8 cellular contexts compared by ENCODE assay signal in the genomic region with DNA sequence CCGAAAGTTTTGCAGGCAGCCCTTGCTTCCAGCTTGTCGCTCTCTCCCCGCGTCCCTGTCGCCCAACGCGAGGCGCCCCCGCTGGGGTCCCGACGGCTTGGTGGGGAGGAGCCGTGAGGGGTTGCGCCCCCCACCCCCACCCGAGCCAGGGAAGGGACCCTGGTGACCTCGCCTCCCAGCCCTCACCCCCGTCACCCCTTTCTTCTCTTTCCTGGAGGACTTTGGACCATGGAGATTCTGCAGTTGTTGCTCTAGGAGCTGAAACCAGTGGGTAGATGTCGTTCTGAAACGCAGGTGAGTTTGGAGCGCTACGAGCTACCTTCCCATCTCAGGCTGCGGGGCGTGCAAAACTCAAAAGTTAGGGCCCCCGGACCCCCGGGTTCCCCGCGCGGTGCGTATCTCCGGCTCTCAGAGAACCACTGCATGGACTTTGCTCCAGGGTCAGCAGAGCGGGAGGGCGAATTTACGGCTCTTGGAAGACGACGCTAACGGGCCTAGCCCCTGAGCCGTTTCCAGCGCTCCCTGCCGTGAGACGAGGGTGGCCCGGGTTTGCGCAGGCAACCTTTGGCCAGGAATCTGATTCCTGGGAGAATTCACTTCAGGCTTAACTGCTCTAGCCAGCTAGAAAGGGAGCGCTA. TPM values are rescaled to one million over a fixed set of nuclear protein-coding genes. Genes with fewer than 3 reads are reported as not detected.
DNase-seq lines count a peak whose midpoint lies in the region; ATAC-seq and TF ChIP-seq lines count a peak whose summit lies in the region.

No MANE protein-coding gene starts in this region.

- peak overlapping the region; percentile 60 to 73 for H3K9ac ChIP-seq in duodenal mucosa (ENCODE audit: low read depth in 1 of 2, low read length in 2 of 2)

- peak overlapping the region; percentile 55 for H3K27ac ChIP-seq in CD4-positive, CD25-positive, alpha-beta regulatory T cell (ENCODE audit: insufficient read depth, low read length, poor library complexity, severe bottlenecking)
- peak overlapping the region; percentile 47 for H3K27ac ChIP-seq in duodenal mucosa (ENCODE audit: low read depth, low read length)
- no peak overlapping the region for H3K27ac ChIP-seq in lung (ENCODE audit: low read depth in 1 of 2, low read length in 1 of 2)
- H3K27ac ChIP-seq in suprapubic skin: peak overlapping the region; percentile 66

- TF ChIP-seq CTCF in lung (IDR thresholded peaks at IDR 0.05; ENCODE audit: control extremely low read depth, extremely low read depth): no peak
- TF ChIP-seq CTCF in suprapubic skin (IDR thresholded peaks at IDR 0.05): no peak

- no peak for TF ChIP-seq EP300 in suprapubic skin (IDR thresholded peaks at IDR 0.05)

- H3K9me3 Mint-ChIP-seq in CD4-positive, CD25-positive, alpha-beta regulatory T cell: peaks cover 0 to 2% (median 0%) of the 10 kb centered on the region in 7 donors

- ATAC-seq in CD4-positive, CD25-positive, alpha-beta regulatory T cell (ENCODE audit: low read depth in 2 of 2): no peak
- ATAC-seq in HG02763 (IDR thresholded peaks at IDR 0.05; ENCODE audit: unreplicated experiment) (peak; percentile 12), SK-N-SH treated with all-trans-retinoic acid at 6 μM for 48 hours (peak; percentile 72), lung (ENCODE audit: insufficient read depth, low FRiP score) (no peak), GM19023 (IDR thresholded peaks at IDR 0.05; ENCODE audit: unreplicated experiment) (no peak)

- no peaks in the 10 kb centered on the region for H3K9me3 ChIP-seq in CD4-positive, CD25-positive, alpha-beta regulatory T cell (ENCODE audit: control insufficient read depth in 2 of 2, low read length in 2 of 2)
- no peaks in the 10 kb centered on the region for H3K9me3 ChIP-seq in duodenal mucosa (ENCODE audit: control insufficient read depth in 1 of 2, low read length in 2 of 2)
- no peaks in the 10 kb centered on the region for H3K9me3 ChIP-seq in lung (ENCODE audit: control insufficient read depth in 2 of 2, insufficient read depth in 1 of 2, low read length in 1 of 2)
- H3K9me3 ChIP-seq in suprapubic skin: no peaks in the 10 kb centered on the region

- H3K36me3 Mint-ChIP-seq in CD4-positive, CD25-positive, alpha-beta regulatory T cell: peaks cover 15% of the 10 kb centered on the region

- 2 to 4% methylated on average over 34 to 42 of the region's 42 CpGs for WGBS in lung, 2 donors
- WGBS in suprapubic skin: 1% methylated on average over 6 of the region's 42 CpGs

- peak in 1 of 3 donors; percentile 20 for DNase-seq in CD4-positive, CD25-positive, alpha-beta regulatory T cell
- no peak for DNase-seq in lung (ENCODE audit: low spot score)
- DNase-seq in suprapubic skin (ENCODE audit: low spot score in 2 of 2): peak in 1 of 2 donors; percentile 74
- DNase-seq in inferior parietal cortex (ENCODE audit: extremely low spot score): no peak

- peak overlapping the region; percentile 41 to 95 (median 85) for H3K27ac Mint-ChIP-seq in CD4-positive, CD25-positive, alpha-beta regulatory T cell

- H3K4me3 ChIP-seq in CD4-positive, CD25-positive, alpha-beta regulatory T cell (ENCODE audit: low read depth, low read length): peak overlapping the region; percentile 92
- H3K4me3 ChIP-seq in duodenal mucosa (ENCODE audit: low read depth in 1 of 2, low read length in 2 of 2) (peak overlapping the region; percentile 77), lung (peak overlapping the region; percentile 67), suprapubic skin (peak overlapping the region; percentile 58)

- peak overlapping the region; percentile 91 to 95 (median 94) for H3K4me3 Mint-ChIP-seq in CD4-positive, CD25-positive, alpha-beta regulatory T cell

- no peak for TF ChIP-seq POLR2A in suprapubic skin (IDR thresholded peaks at IDR 0.05)

- peaks cover 26 to 80% (median 61%) of the 10 kb centered on the region in 4 donors for H3K4me1 Mint-ChIP-seq in CD4-positive, CD25-positive, alpha-beta regulatory T cell

- no peaks in the 10 kb centered on the region for H3K27me3 ChIP-seq in CD4-positive, CD25-positive, alpha-beta regulatory T cell (ENCODE audit: control insufficient read depth, insufficient read depth, low read length)
- H3K27me3 ChIP-seq in duodenal mucosa (ENCODE audit: control insufficient read depth in 1 of 2, insufficient read depth in 2 of 2, low read length in 2 of 2) (no peaks in the 10 kb centered on the region), lung (ENCODE audit: control insufficient read depth, insufficient read depth) (no peaks in the 10 kb centered on the region), suprapubic skin (no peaks in the 10 kb centered on the region)

- peaks cover 75% of the 10 kb centered on the region for H3K4me1 ChIP-seq in CD4-positive, CD25-positive, alpha-beta regulatory T cell (ENCODE audit: control insufficient read depth, insufficient read depth, low read length, poor library complexity, severe bottlenecking)
- H3K4me1 ChIP-seq in duodenal mucosa (ENCODE audit: control insufficient read depth in 1 of 2, insufficient read depth in 2 of 2, low read length in 2 of 2): peaks cover 24 to 28% of the 10 kb centered on the region in 2 donors
- peaks cover 0 to 6% of the 10 kb centered on the region in 2 donors for H3K4me1 ChIP-seq in lung (ENCODE audit: control insufficient read depth in 2 of 2, insufficient read depth in 2 of 2, low read length in 2 of 2)
- H3K4me1 ChIP-seq in suprapubic skin: peaks cover 32% of the 10 kb centered on the region

- no peaks in the 10 kb centered on the region for H3K27me3 Mint-ChIP-seq in CD4-positive, CD25-positive, alpha-beta regulatory T cell

- H3K36me3 ChIP-seq in CD4-positive, CD25-positive, alpha-beta regulatory T cell (ENCODE audit: control insufficient read depth, insufficient read depth, low read length): peaks cover 2% of the 10 kb centered on the region
- peaks cover 0 to 10% of the 10 kb centered on the region in 2 donors for H3K36me3 ChIP-seq in duodenal mucosa (ENCODE audit: control insufficient read depth in 1 of 2, insufficient read depth in 2 of 2, low read length in 2 of 2)
- no peaks in the 10 kb centered on the region for H3K36me3 ChIP-seq in lung (ENCODE audit: control insufficient read depth in 2 of 2, insufficient read depth in 2 of 2, low read length in 2 of 2)
- H3K36me3 ChIP-seq in suprapubic skin: no peaks in the 10 kb centered on the region

TF ChIP-seq in SK-N-SH treated with all-trans-retinoic acid at 6 μM for 48 hours, 23 proteins besides CTCF, POLR2A, EP300 and RAD21:
- TF ChIP-seq, protein P1, sequence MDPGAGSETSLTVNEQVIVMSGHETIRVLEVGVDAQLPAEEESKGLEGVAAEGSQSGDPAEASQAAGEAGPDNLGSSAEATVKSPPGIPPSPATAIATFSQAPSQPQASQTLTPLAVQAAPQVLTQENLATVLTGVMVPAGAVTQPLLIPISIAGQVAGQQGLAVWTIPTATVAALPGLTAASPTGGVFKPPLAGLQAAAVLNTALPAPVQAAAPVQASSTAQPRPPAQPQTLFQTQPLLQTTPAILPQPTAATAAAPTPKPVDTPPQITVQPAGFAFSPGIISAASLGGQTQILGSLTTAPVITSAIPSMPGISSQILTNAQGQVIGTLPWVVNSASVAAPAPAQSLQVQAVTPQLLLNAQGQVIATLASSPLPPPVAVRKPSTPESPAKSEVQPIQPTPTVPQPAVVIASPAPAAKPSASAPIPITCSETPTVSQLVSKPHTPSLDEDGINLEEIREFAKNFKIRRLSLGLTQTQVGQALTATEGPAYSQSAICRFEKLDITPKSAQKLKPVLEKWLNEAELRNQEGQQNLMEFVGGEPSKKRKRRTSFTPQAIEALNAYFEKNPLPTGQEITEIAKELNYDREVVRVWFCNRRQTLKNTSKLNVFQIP (CRISPR knock-in tag; IDR thresholded peaks at IDR 0.05; ENCODE audit: borderline replicate concordance, low read depth): no peak
- TF ChIP-seq SNAI2 (CRISPR knock-in tag; IDR thresholded peaks at IDR 0.05) (no peak), ZNF565 (CRISPR knock-in tag; conservative IDR thresholded peaks at IDR 0.05; ENCODE audit: low read depth) (no peak), TCF4 (CRISPR knock-in tag; IDR thresholded peaks at IDR 0.05; ENCODE audit: borderline replicate concordance) (no peak), PPARA (CRISPR knock-in tag; IDR thresholded peaks at IDR 0.05; ENCODE audit: borderline replicate concordance) (no peak), BACH2 (CRISPR knock-in tag; IDR thresholded peaks at IDR 0.05; ENCODE audit: borderline replicate concordance) (no peak), ZC3H10 (CRISPR knock-in tag; IDR thresholded peaks at IDR 0.05) (no peak)
- TF ChIP-seq, protein P2, sequence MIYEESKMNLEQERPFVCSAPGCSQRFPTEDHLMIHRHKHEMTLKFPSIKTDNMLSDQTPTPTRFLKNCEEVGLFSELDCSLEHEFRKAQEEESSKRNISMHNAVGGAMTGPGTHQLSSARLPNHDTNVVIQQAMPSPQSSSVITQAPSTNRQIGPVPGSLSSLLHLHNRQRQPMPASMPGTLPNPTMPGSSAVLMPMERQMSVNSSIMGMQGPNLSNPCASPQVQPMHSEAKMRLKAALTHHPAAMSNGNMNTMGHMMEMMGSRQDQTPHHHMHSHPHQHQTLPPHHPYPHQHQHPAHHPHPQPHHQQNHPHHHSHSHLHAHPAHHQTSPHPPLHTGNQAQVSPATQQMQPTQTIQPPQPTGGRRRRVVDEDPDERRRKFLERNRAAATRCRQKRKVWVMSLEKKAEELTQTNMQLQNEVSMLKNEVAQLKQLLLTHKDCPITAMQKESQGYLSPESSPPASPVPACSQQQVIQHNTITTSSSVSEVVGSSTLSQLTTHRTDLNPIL (CRISPR knock-in tag; IDR thresholded peaks at IDR 0.05; ENCODE audit: low read depth): no peak

RNA-seq across cellular contexts. Expression of a gene that starts 0.7 kb away (rescaled TPM):
- total RNA-seq in CD4-positive, CD25-positive, alpha-beta regulatory T cell: 78.9 TPM
- 10 to 100 TPM; 25.8 to 28.1 (median 26.5) TPM for polyA plus RNA-seq in CD4-positive, CD25-positive, alpha-beta regulatory T cell
- total RNA-seq in lung (10 to 100 TPM; 12.2 to 22.5 TPM), suprapubic skin (10 to 100 TPM; 14.8 to 35.6 (median 17.3) TPM)
- polyA plus RNA-seq in lung: 1 to 10 TPM; 4.2 to 4.8 TPM

Comparison
In these comparisons a context has a peak if more than half of its experiments do, and no peak if none do; other contexts are left out.
1. ATAC-seq: peak in HG02763 (single experiment) and SK-N-SH treated with all-trans-retinoic acid at 6 μM for 48 hours (single experiment); none in CD4-positive, CD25-positive, alpha-beta regulatory T cell (0 of 2), lung (single experiment) and GM19023 (single experiment).
2. H3K27ac ChIP-seq: peak in CD4-positive, CD25-positive, alpha-beta regulatory T cell (single experiment), duodenal mucosa (single experiment) and suprapubic skin (single experiment); none in lung (0 of 2).
3. Peak in every context shown above with its lines, with median percentiles within 50 percentile points of each other: H3K4me3 ChIP-seq.